In the genomic region with DNA sequence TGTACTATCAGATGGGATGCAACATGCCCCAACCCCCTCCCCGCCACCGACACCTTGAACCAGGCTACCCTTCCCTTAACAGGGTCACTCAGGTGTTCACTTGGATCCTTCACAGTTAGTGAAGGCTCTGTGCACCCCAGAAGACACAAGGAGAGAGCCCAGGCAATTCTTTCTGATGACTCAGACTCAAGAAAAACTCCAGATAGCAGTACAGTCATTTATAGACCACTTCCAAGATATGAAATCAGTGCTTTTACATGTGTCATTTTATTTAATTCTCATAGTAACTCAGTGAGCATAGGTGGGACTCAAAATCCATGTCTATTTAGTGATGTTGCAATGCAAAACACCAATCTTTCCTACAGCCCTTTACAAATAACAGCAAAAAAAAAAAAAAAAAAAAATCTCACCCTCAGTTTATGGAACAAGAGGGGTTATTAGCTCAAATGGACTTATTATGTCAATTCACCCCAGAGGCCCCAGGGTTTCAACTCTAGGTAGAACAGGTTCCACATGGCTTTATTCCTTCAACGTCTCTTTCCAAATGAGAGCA, we compare ENCODE assay signal across 19 cellular contexts.
DNase-seq lines count a peak whose midpoint lies in the region; ATAC-seq and TF ChIP-seq lines count a peak whose summit lies in the region.
"Had no signal": no experiment of that assay in that cellular context is flagged by ENCODE, and none has a peak within 500 bp of the region (broad histone marks: within the 10 kb centered on the region; RNA-seq: fewer than 3 reads in every experiment).

No MANE protein-coding gene starts in this region.

- H3K4me1 ChIP-seq in IMR-90 (ENCODE audit: control insufficient read depth, insufficient read depth, low read length): peaks cover 23% of the 10 kb centered on the region

- no CpG with 5 or more reads among the region's 3 CpGs for WGBS in IMR-90 (ENCODE audit: extremely low coverage in 2 of 2, insufficient read length in 1 of 2), 2 experiments

- peak overlapping the region; percentile 97 for H2AK5ac ChIP-seq in IMR-90 (ENCODE audit: low read depth, low read length)

- H3K4me3 Mint-ChIP-seq in glutamatergic neuron (ENCODE audit: unreplicated experiment): no peak overlapping the region
- H3K4me3 Mint-ChIP-seq: activated T-cell treated with anti-CD3 and anti-CD28 coated beads, Interleukin-2, amount 50 U/mL, for 4 hours had no signal

- BruUV-seq in IMR-90 (replicated peaks; lab: Mats Ljungman, UMichigan): no TSS peak

- no peaks in the 10 kb centered on the region for H3K9me3 ChIP-seq in IMR-90 (ENCODE audit: control insufficient read depth, insufficient read depth, low read length)

- H3K27ac ChIP-seq in IMR-90 (ENCODE audit: insufficient read depth, low read length): no peak overlapping the region
- H3K27ac ChIP-seq: PC-9 had no signal

- TF ChIP-seq POLR2A in IMR-90 (IDR thresholded peaks at IDR 0.05; ENCODE audit: low read depth, low read length): no peak

- peak; percentile 18; the same call in 1 of the 2 replicates for TF ChIP-seq RAD21 in IMR-90 (IDR thresholded peaks at IDR 0.05; ENCODE audit: low read length)

- peak; percentile 53 for ATAC-seq in IMR-90 (ENCODE audit: low read depth)
- no peak for ATAC-seq in left lobe of liver
- no peak for ATAC-seq in left ventricle myocardium superior
- ATAC-seq: activated T-cell treated with anti-CD3 and anti-CD28 coated beads, Interleukin-2, amount 50 U/mL, for 4 hours; esophagus mucosa had no signal

- peaks cover 19% of the 10 kb centered on the region for H3K27me3 Mint-ChIP-seq in glutamatergic neuron (ENCODE audit: unreplicated experiment)

- peaks cover 25% of the 10 kb centered on the region for H3K4me1 Mint-ChIP-seq in glutamatergic neuron (ENCODE audit: low read depth, unreplicated experiment)

- H3K23ac ChIP-seq in IMR-90 (ENCODE audit: low read depth, low read length): peak overlapping the region; percentile 73; the same call in 1 of the 2 replicates

- peak overlapping the region; percentile 65 for H2BK5ac ChIP-seq in IMR-90 (ENCODE audit: low read depth, low read length, poor library complexity, severe bottlenecking)

- peak overlapping the region; percentile 67 for H3K14ac ChIP-seq in IMR-90 (replicated peaks; ENCODE audit: low read depth, low read length)

- no peak overlapping the region for H3K9ac ChIP-seq in IMR-90 (ENCODE audit: low read depth, low read length)

- dilution Hi-C loops in IMR-90 (cut with HindIII; ENCODE audit: low sequenced_read_pairs, unreplicated experiment): no loop called here

- H2AFZ ChIP-seq in IMR-90 (replicated peaks; ENCODE audit: low read length, poor library complexity): no peak overlapping the region
- H2AFZ ChIP-seq: PC-9 had no signal

- peaks cover 3 to 33% of the 10 kb centered on the region in 2 experiments; a peak in 3 of 4 replicates for H3K79me1 ChIP-seq in IMR-90 (ENCODE audit: low read depth in 1 of 2, low read length in 2 of 2)

- POLR2A ChIA-PET in IMR-90 (lab: Charles Lee; ENCODE audit: unreplicated experiment): no interaction called here

- H4K5ac ChIP-seq in IMR-90 (ENCODE audit: low read depth, low read length): peak overlapping the region; percentile 43; the same call in 1 of the 2 replicates

- DNase-seq in AG10803 (ENCODE audit: low read depth) (peak; percentile 49), IMR-90 (peak; percentile 83), amniotic stem cell (lab: John Stamatoyannopoulos, UW) (peak; percentile 31), glomerular visceral epithelial cell (ENCODE audit: extremely low spot score) (peak; percentile 49), NCI-H510A (lab: John Stamatoyannopoulos, UW) (no peak), left lobe of liver (ENCODE audit: low spot score) (no peak), left ventricle myocardium superior (no peak), glutamatergic neuron (no peak)
- DNase-seq: activated CD4-positive, alpha-beta T cell treated with anti-CD3 and anti-CD28 coated beads, Interleukin-2, amount 50 U/mL, for 4 hours; activated naive CD4-positive, alpha-beta T cell treated with anti-CD3 and anti-CD28 coated beads, Interleukin-2, amount 50 U/mL, for 16 hours; activated T-cell treated with anti-CD3 and anti-CD28 coated beads, Interleukin-2, amount 50 U/mL, for 4 hours; GDM1; KG1; NCI-H1105; occipital lobe; stimulated activated CD4-positive, alpha-beta T cell treated with anti-CD3 and anti-CD28 coated beads, Interleukin-4, amount 100 ng/mL, for 1 hour; substantia nigra had no signal

- H3K4me3 ChIP-seq in AG10803 (ENCODE audit: low read length) (no peak overlapping the region), IMR-90 (ENCODE audit: insufficient read depth, low read depth, low read length) (no peak overlapping the region)
- H3K4me3 ChIP-seq: PC-9 had no signal

- H3K36me3 Mint-ChIP-seq in glutamatergic neuron (ENCODE audit: unreplicated experiment): peaks cover 7% of the 10 kb centered on the region

- peak overlapping the region; percentile 89 for H2BK120ac ChIP-seq in IMR-90 (ENCODE audit: low read depth, low read length)

- H2BK20ac ChIP-seq in IMR-90 (ENCODE audit: low read depth, low read length): peak overlapping the region; percentile 93

- H3K4ac ChIP-seq in IMR-90 (ENCODE audit: low read depth, low read length): peak overlapping the region; percentile 87

- H3K9me3 Mint-ChIP-seq in glutamatergic neuron (ENCODE audit: unreplicated experiment): peaks cover 4% of the 10 kb centered on the region
- H3K9me3 Mint-ChIP-seq: activated T-cell treated with anti-CD3 and anti-CD28 coated beads, Interleukin-2, amount 50 U/mL, for 4 hours had no signal

- no peak overlapping the region for H3K27ac Mint-ChIP-seq in glutamatergic neuron (ENCODE audit: unreplicated experiment)

- no peaks in the 10 kb centered on the region for H3K36me3 ChIP-seq in IMR-90 (ENCODE audit: control insufficient read depth, insufficient read depth, low read length)

- peak overlapping the region; percentile 76 for H4K91ac ChIP-seq in IMR-90 (ENCODE audit: insufficient read depth, low read depth, low read length)

- H2BK15ac ChIP-seq in IMR-90 (ENCODE audit: low read depth, low read length): peak overlapping the region; percentile 98; the same call in 2 of the 3 replicates

- CTCF ChIA-PET in IMR-90 (lab: Yijun Ruan, JAX): interaction anchor here (0.6 kb wide), 1 partner anchor 11 kb away, joined by 4 read pairs; no protein-coding TSS in a partner anchor

- no peak overlapping the region for H2AK9ac ChIP-seq in IMR-90 (replicated peaks; ENCODE audit: low read depth, low read length, poor library complexity)

- no peak overlapping the region for H3K4me2 ChIP-seq in IMR-90 (ENCODE audit: low read depth, low read length)
- H3K4me2 ChIP-seq: PC-9 had no signal

- TF ChIP-seq CTCF in AG10803 (conservative IDR thresholded peaks at IDR 0.05; ENCODE audit: low read length) (no peak), IMR-90 (conservative IDR thresholded peaks at IDR 0.05; ENCODE audit: low read depth, low read length) (no peak), glutamatergic neuron (IDR thresholded peaks at IDR 0.05; ENCODE audit: partially characterized antibody, unreplicated experiment) (no peak)

- H3K9me1 ChIP-seq in IMR-90 (ENCODE audit: insufficient read depth, low read length): peaks cover 22% of the 10 kb centered on the region

- H3K18ac ChIP-seq in IMR-90 (ENCODE audit: low read depth, low read length): no peak overlapping the region; the same call in 1 of the 2 replicates

- in situ Hi-C loops in IMR-90 (cut with MboI; ENCODE audit: low sequenced_read_pairs): no loop called here

- H4K20me1 ChIP-seq in IMR-90 (ENCODE audit: insufficient read depth, low read length): no peaks in the 10 kb centered on the region

- peak overlapping the region; percentile 12 to 74; a peak in 3 of 4 replicates for H4K8ac ChIP-seq in IMR-90 (ENCODE audit: low read depth in 2 of 2, low read length in 2 of 2)

- intact Hi-C loops in IMR-90 (cut with micrococcal nuclease): no loop called here
- intact Hi-C loops in left ventricle myocardium superior (cut with micrococcal nuclease): no loop called here

- no peak overlapping the region for H3K56ac ChIP-seq in IMR-90 (ENCODE audit: extremely low read depth, insufficient read depth, low read length)

- H3K27me3 ChIP-seq in IMR-90 (ENCODE audit: control insufficient read depth, insufficient read depth, low read length): no peaks in the 10 kb centered on the region

TF ChIP-seq in IMR-90, 13 proteins besides CTCF, POLR2A, EP300 and RAD21:
- TF ChIP-seq NFE2L2 (IDR thresholded peaks at IDR 0.05; ENCODE audit: low read depth, low read length) (no peak), FOS (IDR thresholded peaks at IDR 0.05; ENCODE audit: low read depth, low read length) (peak; percentile 60), MAFK (IDR thresholded peaks at IDR 0.05; ENCODE audit: low read depth, low read length) (peak; percentile 22; the same call in 1 of the 2 replicates), CEBPB (IDR thresholded peaks at IDR 0.05; ENCODE audit: low read depth, low read length) (peak; percentile 85), RFX5 (IDR thresholded peaks at IDR 0.05; ENCODE audit: low read depth, low read length) (no peak)

Comparison
In these comparisons a context has a peak if more than half of its experiments do, and no peak if none do; other contexts are left out.
1. DNase-seq: peak in AG10803 (single experiment), IMR-90 (single experiment), amniotic stem cell (single experiment) and glomerular visceral epithelial cell (single experiment); none in NCI-H510A (single experiment), left lobe of liver (single experiment), left ventricle myocardium superior (single experiment) and glutamatergic neuron (single experiment).